ENCODE assay signal across 8 cellular contexts in genomic region chr1:46179138-46180081, GRCh38. TPM values are rescaled to one million over a fixed set of nuclear protein-coding genes. Genes with fewer than 3 reads are reported as not detected.
DNase-seq lines count a peak whose midpoint lies in the region; ATAC-seq and TF ChIP-seq lines count a peak whose summit lies in the region.

No MANE protein-coding gene starts in this region.

- 5 to 11% methylated on average over 7 to 10 of the region's 10 CpGs for WGBS in transverse colon (ENCODE audit: low coverage in 1 of 2), 2 donors

- peak overlapping the region; percentile 86 to 91 (median 88) for H3K27ac ChIP-seq in transverse colon

- no peaks in the 10 kb centered on the region for H3K4me1 Mint-ChIP-seq in activated T-helper 17 cell treated with anti-CD3 and anti-CD28 coated beads, Interleukin-2, amount 50 U/mL, for 72 hours

- TF ChIP-seq POLR2A in transverse colon (IDR thresholded peaks at IDR 0.05), result no peak

- H3K9me3 Mint-ChIP-seq in activated T-helper 17 cell treated with anti-CD3 and anti-CD28 coated beads, Interleukin-2, amount 50 U/mL, for 72 hours, result no peaks in the 10 kb centered on the region

- H3K9me3 ChIP-seq in transverse colon, result no peaks in the 10 kb centered on the region

- H3K36me3 Mint-ChIP-seq in activated T-helper 17 cell treated with anti-CD3 and anti-CD28 coated beads, Interleukin-2, amount 50 U/mL, for 72 hours (ENCODE audit: low read depth), result no peaks in the 10 kb centered on the region

- peaks cover 5 to 40% (median 29%) of the 10 kb centered on the region in 4 donors for H3K4me1 ChIP-seq in transverse colon

- H3K27me3 Mint-ChIP-seq in activated T-helper 17 cell treated with anti-CD3 and anti-CD28 coated beads, Interleukin-2, amount 50 U/mL, for 72 hours, result no peaks in the 10 kb centered on the region

- peak; percentile 92 for TF ChIP-seq CTCF in GM13977 (IDR thresholded peaks at IDR 0.05; ENCODE audit: extremely low read depth, insufficient read depth, missing control alignments)
- TF ChIP-seq CTCF in transverse colon (IDR thresholded peaks at IDR 0.05), result peak; percentile 85 to 98 (median 88)

- no peak overlapping the region for H3K4me3 Mint-ChIP-seq in activated T-helper 17 cell treated with anti-CD3 and anti-CD28 coated beads, Interleukin-2, amount 50 U/mL, for 72 hours

- in situ Hi-C loops in GM13977 (cut with MboI; ENCODE audit: low pct_unique_long_range_greater_than_20kb, low sequenced_read_pairs, unreplicated experiment), result loop anchor here (5.0 kb wide), 1 partner anchor 142 kb away; no protein-coding TSS in a partner anchor
- in situ Hi-C loops in transverse colon (cut with MboI; ENCODE audit: low pct_ligation_motif_present in 1 of 4, low pct_unique_long_range_greater_than_20kb in 1 of 4, low sequenced_read_pairs in 3 of 4), result loop anchor here in 3 of 4 donors (5.0 kb wide), 1 partner anchor 142 kb away; no protein-coding TSS in a partner anchor

- peak overlapping the region in 1 of 4 donors; percentile 10 for H3K4me3 ChIP-seq in transverse colon

- intact Hi-C loops in transverse colon (cut with DNase I; ENCODE audit: low total_unique reads), result loop anchor here (1.0 kb wide), 1 partner anchor 142 kb away; no protein-coding TSS in a partner anchor

- H3K27me3 ChIP-seq in transverse colon, result no peaks in the 10 kb centered on the region

- H3K36me3 ChIP-seq in transverse colon, result no peaks in the 10 kb centered on the region

- no peak overlapping the region for H3K27ac Mint-ChIP-seq in activated T-helper 17 cell treated with anti-CD3 and anti-CD28 coated beads, Interleukin-2, amount 50 U/mL, for 72 hours

- TF ChIP-seq EP300 in transverse colon (IDR thresholded peaks at IDR 0.05; ENCODE audit: low read depth), result no peak

- DNase-seq in A172 (ENCODE audit: low spot score) (peak; percentile 85), GM13977 (ENCODE audit: low spot score) (peak; percentile 82), M059J (ENCODE audit: low read depth) (peak; percentile 90), RPMI7951 (ENCODE audit: low read depth) (peak; percentile 86), fibroblast of the conjunctiva (ENCODE audit: low read depth) (peak; percentile 82), non-pigmented ciliary epithelial cell (ENCODE audit: low read depth) (peak; percentile 54), transverse colon (peak; percentile 88)

- ATAC-seq in activated T-helper 17 cell treated with anti-CD3 and anti-CD28 coated beads, Interleukin-2, amount 50 U/mL, for 72 hours (replicated peaks), result peak; percentile 92

RNA-seq across cellular contexts. Expression of gene P3R3URF, which starts 3.1 kb away (rescaled TPM):
- total RNA-seq in A172 (2014; rRNA removed; shearing (Covaris generic)), result not detected in 2 replicates
- not detected in 2 replicates for total RNA-seq in M059J (2014; rRNA removed; shearing (Covaris generic))
- not detected in 2 replicates for total RNA-seq in RPMI7951 (2014; rRNA removed; shearing (Covaris generic))
- total RNA-seq in activated T-helper 17 cell treated with anti-CD3 and anti-CD28 coated beads, Interleukin-2, amount 50 U/mL, for 72 hours, result not detected
- not detected for total RNA-seq in transverse colon

RNA-seq across cellular contexts. Expression of gene TSPAN1, which starts 4.5 kb away (rescaled TPM):
- total RNA-seq in A172 (2014; rRNA removed; shearing (Covaris generic)), result 1.6 and 2.3 TPM in 2 replicates
- total RNA-seq in M059J (2014; rRNA removed; shearing (Covaris generic)), result 0.47 and 1.7 TPM in 2 replicates
- 0.48 TPM in 1 of 2 replicates, not detected in the other for total RNA-seq in RPMI7951 (2014; rRNA removed; shearing (Covaris generic))
- not detected for total RNA-seq in activated T-helper 17 cell treated with anti-CD3 and anti-CD28 coated beads, Interleukin-2, amount 50 U/mL, for 72 hours
- 1,000 to 10,000 TPM in 2 of 4 donors, 100 to 1,000 TPM in 2; 228 to 1,657 (median 1,038) TPM for total RNA-seq in transverse colon

RNA-seq across cellular contexts. Expression of gene POMGNT1, which starts 18.8 kb away (rescaled TPM):
- 85.5 and 89.7 TPM in 2 replicates for total RNA-seq in A172 (2014; rRNA removed; shearing (Covaris generic))
- 59.1 and 90.4 TPM in 2 replicates for total RNA-seq in M059J (2014; rRNA removed; shearing (Covaris generic))
- 52.9 and 57.0 TPM in 2 replicates for total RNA-seq in RPMI7951 (2014; rRNA removed; shearing (Covaris generic))
- 10 to 100 TPM; 36.0 to 40.6 TPM for total RNA-seq in activated T-helper 17 cell treated with anti-CD3 and anti-CD28 coated beads, Interleukin-2, amount 50 U/mL, for 72 hours
- total RNA-seq in transverse colon, result 10 to 100 TPM; 13.3 to 35.5 (median 27.6) TPM

RNA-seq across cellular contexts. Expression of gene LURAP1, which starts 23.7 kb away (rescaled TPM):
- 2.5 and 4.2 TPM in 2 replicates for total RNA-seq in A172 (2014; rRNA removed; shearing (Covaris generic))
- 0.32 and 0.89 TPM in 2 replicates for total RNA-seq in M059J (2014; rRNA removed; shearing (Covaris generic))
- 4.4 and 4.5 TPM in 2 replicates for total RNA-seq in RPMI7951 (2014; rRNA removed; shearing (Covaris generic))
- total RNA-seq in activated T-helper 17 cell treated with anti-CD3 and anti-CD28 coated beads, Interleukin-2, amount 50 U/mL, for 72 hours, result under 1 TPM in 1 of 2 donors, not detected in 1; 0.24 TPM
- 1 to 10 TPM in 3 of 4 donors, not detected in 1; 1.9 to 7.0 (median 2.3) TPM for total RNA-seq in transverse colon

RNA-seq across cellular contexts. Expression of gene PIK3R3, which starts 47.0 kb away (rescaled TPM):
- 9.2 and 11.2 TPM in 2 replicates for total RNA-seq in A172 (2014; rRNA removed; shearing (Covaris generic))
- total RNA-seq in M059J (2014; rRNA removed; shearing (Covaris generic)), result 13.1 and 20.6 TPM in 2 replicates
- 10.5 and 10.8 TPM in 2 replicates for total RNA-seq in RPMI7951 (2014; rRNA removed; shearing (Covaris generic))
- 1 to 10 TPM in 1 of 2 donors, under 1 TPM in 1; 0.56 to 2.2 TPM for total RNA-seq in activated T-helper 17 cell treated with anti-CD3 and anti-CD28 coated beads, Interleukin-2, amount 50 U/mL, for 72 hours
- total RNA-seq in transverse colon, result 1 to 10 TPM; 3.0 to 5.9 (median 4.7) TPM

Comparison
In these comparisons a context has a peak if more than half of its experiments do, and no peak if none do; other contexts are left out.
1. RNA of gene TSPAN1, which starts 4.5 kb away (total RNA-seq): 228 to 1,657 TPM in transverse colon; 1.6 to 2.3 TPM in A172, 0.47 to 1.7 TPM in M059J, 0.48 TPM in RPMI7951 and not detected in activated T-helper 17 cell treated with anti-CD3 and anti-CD28 coated beads, Interleukin-2, amount 50 U/mL, for 72 hours; every median in the first group is over 10 times any median in the second.
2. Peak in every context shown above with its lines, with median percentiles within 50 percentile points of each other: DNase-seq.